ENCODE assay signal across 8 cellular contexts in the genomic region with DNA sequence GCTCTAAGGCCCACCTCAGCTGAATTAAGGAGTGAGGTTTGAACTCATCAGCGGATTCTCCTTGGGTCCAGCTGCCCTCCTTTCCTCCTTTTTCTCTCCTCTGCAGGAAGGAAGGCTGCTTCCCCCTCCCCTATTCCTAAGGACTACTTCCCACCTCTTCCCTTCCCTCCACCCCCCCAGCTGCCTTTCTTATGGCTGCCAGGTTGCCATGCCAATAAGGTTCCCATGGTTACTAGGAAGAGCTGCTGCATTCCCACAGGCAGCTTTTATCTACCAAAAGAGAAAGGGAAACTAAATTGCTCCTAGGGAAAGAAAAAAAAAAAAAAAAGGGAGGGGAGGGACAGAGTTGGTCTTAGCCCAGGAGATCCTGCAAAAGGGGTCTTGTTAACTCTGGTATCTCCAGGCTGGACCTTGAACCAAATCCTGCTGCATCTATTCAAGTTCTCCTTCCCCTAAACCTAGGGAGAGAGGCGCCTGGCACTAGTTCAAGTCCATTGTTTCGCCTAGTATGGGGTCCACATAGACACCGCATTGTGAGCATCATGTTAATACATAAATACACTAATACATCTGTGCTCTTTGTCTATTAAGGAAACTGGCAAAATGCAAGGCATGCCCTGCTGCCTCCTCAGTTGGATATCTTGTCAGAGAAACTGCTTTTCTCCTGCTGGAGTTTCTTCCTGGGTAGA. TPM values are rescaled to one million over a fixed set of nuclear protein-coding genes. Genes with fewer than 3 reads are reported as not detected.
A peak's percentile ranks its signal among the peaks of the same experiment; 100 is the strongest.
DNase-seq lines count a peak whose midpoint lies in the region; ATAC-seq and TF ChIP-seq lines count a peak whose summit lies in the region.

No MANE protein-coding gene starts in this region.

- no peaks in the 10 kb centered on the region for H3K27me3 Mint-ChIP-seq in brain
- no peaks in the 10 kb centered on the region for H3K27me3 Mint-ChIP-seq in CD4-positive, alpha-beta T cell
- H3K27me3 Mint-ChIP-seq in activated CD8-positive, alpha-beta T cell treated with anti-CD3 and anti-CD28 coated beads, Interleukin-2, amount 10 ng/mL, durations not matched to agents 7 days and 5 days (ENCODE audit: low read depth), result no peaks in the 10 kb centered on the region

- peaks cover 47% of the 10 kb centered on the region for H3K4me1 Mint-ChIP-seq in brain
- peaks cover 41% of the 10 kb centered on the region for H3K4me1 Mint-ChIP-seq in CD4-positive, alpha-beta T cell (ENCODE audit: low read depth)
- peaks cover 56% of the 10 kb centered on the region for H3K4me1 Mint-ChIP-seq in activated CD8-positive, alpha-beta T cell treated with anti-CD3 and anti-CD28 coated beads, Interleukin-2, amount 10 ng/mL, durations not matched to agents 7 days and 5 days (ENCODE audit: low read depth)

- TF ChIP-seq CTCF in brain (conservative IDR thresholded peaks at IDR 0.05), result no peak
- no peak for TF ChIP-seq CTCF in CD4-positive, alpha-beta T cell (IDR thresholded peaks at IDR 0.05)

- peak overlapping the region; percentile 65 to 88 (median 83) for H3K4me3 Mint-ChIP-seq in brain
- H3K4me3 Mint-ChIP-seq in CD4-positive, alpha-beta T cell, result no peak overlapping the region
- H3K4me3 Mint-ChIP-seq in activated CD8-positive, alpha-beta T cell treated with anti-CD3 and anti-CD28 coated beads, Interleukin-2, amount 10 ng/mL, durations not matched to agents 7 days and 5 days, result no peak overlapping the region

- H3K9me3 ChIP-seq in CD4-positive, alpha-beta T cell (ENCODE audit: control insufficient read depth, low read length), result no peaks in the 10 kb centered on the region

- H3K27me3 ChIP-seq in CD4-positive, alpha-beta T cell (ENCODE audit: control insufficient read depth, insufficient read depth, low read length), result no peaks in the 10 kb centered on the region

- POLR2A ChIA-PET in CD4-positive, alpha-beta T cell (lab: Charles Lee), result interaction anchor here (1.0 kb wide), 1 partner anchor 52 kb away, joined by 3 read pairs; the partner anchor contains the start of gene EI24
- POLR2A ChIA-PET in activated CD8-positive, alpha-beta T cell treated with anti-CD3 and anti-CD28 coated beads, Interleukin-2, amount 10 ng/mL, durations not matched to agents 7 days and 5 days (lab: Charles Lee), result no interaction called here

- peak overlapping the region; percentile 92 to 100 (median 97) for H3K27ac Mint-ChIP-seq in brain
- H3K27ac Mint-ChIP-seq in CD4-positive, alpha-beta T cell, result no peak overlapping the region
- H3K27ac Mint-ChIP-seq in activated CD8-positive, alpha-beta T cell treated with anti-CD3 and anti-CD28 coated beads, Interleukin-2, amount 10 ng/mL, durations not matched to agents 7 days and 5 days, result no peak overlapping the region

- intact Hi-C loops in CD4-positive, alpha-beta T cell (cut with DNase I, micrococcal nuclease), result no loop called here

- no peak for ATAC-seq in HG02571 (IDR thresholded peaks at IDR 0.05; ENCODE audit: unreplicated experiment)
- ATAC-seq in CD4-positive, alpha-beta T cell (ENCODE audit: poor library complexity), result no peak
- no peak for ATAC-seq in activated CD8-positive, alpha-beta T cell treated with anti-CD3 and anti-CD28 coated beads, Interleukin-2, amount 10 ng/mL, durations not matched to agents 7 days and 5 days

- CTCF ChIA-PET in CD4-positive, alpha-beta T cell (lab: Charles Lee), result no interaction called here
- CTCF ChIA-PET in activated CD8-positive, alpha-beta T cell treated with anti-CD3 and anti-CD28 coated beads, Interleukin-2, amount 10 ng/mL, durations not matched to agents 7 days and 5 days (lab: Charles Lee), result no interaction called here

- peaks cover 0 to 5% (median 4%) of the 10 kb centered on the region in 5 experiments for H3K9me3 Mint-ChIP-seq in brain
- no peaks in the 10 kb centered on the region for H3K9me3 Mint-ChIP-seq in CD4-positive, alpha-beta T cell
- H3K9me3 Mint-ChIP-seq in activated CD8-positive, alpha-beta T cell treated with anti-CD3 and anti-CD28 coated beads, Interleukin-2, amount 10 ng/mL, durations not matched to agents 7 days and 5 days (ENCODE audit: insufficient read depth), result no peaks in the 10 kb centered on the region

- peak; percentile 90 for DNase-seq in Ammon's horn (ENCODE audit: low spot score)
- DNase-seq in LHCN-M2 (ENCODE audit: low read depth), result peak; percentile 75
- DNase-seq in kidney tubule cell (ENCODE audit: low spot score), result peak; percentile 64
- no peak for DNase-seq in CD4-positive, alpha-beta T cell
- DNase-seq in activated CD8-positive, alpha-beta T cell treated with anti-CD3 and anti-CD28 coated beads, Interleukin-2, amount 10 ng/mL, durations not matched to agents 7 days and 5 days, result no peak
- no peak for DNase-seq in NOMO-1 (lab: John Stamatoyannopoulos, UW; ENCODE audit: unreplicated experiment in 2 of 2)

- H3K36me3 Mint-ChIP-seq in brain, result no peaks in the 10 kb centered on the region
- H3K36me3 Mint-ChIP-seq in CD4-positive, alpha-beta T cell (ENCODE audit: low read depth), result no peaks in the 10 kb centered on the region
- peaks cover 14% of the 10 kb centered on the region for H3K36me3 Mint-ChIP-seq in activated CD8-positive, alpha-beta T cell treated with anti-CD3 and anti-CD28 coated beads, Interleukin-2, amount 10 ng/mL, durations not matched to agents 7 days and 5 days (ENCODE audit: low read depth)

- no peak overlapping the region for H3K27ac ChIP-seq in CD4-positive, alpha-beta T cell (ENCODE audit: low read depth, low read length)

RNA-seq across cellular contexts. Expression of gene FEZ1, which starts 21.2 kb away (rescaled TPM):
- 1.0 and 1.3 TPM in 2 replicates for total RNA-seq in LHCN-M2 (2014; rRNA removed)
- polyA plus RNA-seq in LHCN-M2 (2012), result 1.5 TPM
- 288 TPM for polyA plus RNA-seq in brain (ENCODE audit: insufficient read depth, low read depth, low replicate concordance)
- total RNA-seq in CD4-positive, alpha-beta T cell, result not detected
- total RNA-seq in activated CD8-positive, alpha-beta T cell treated with anti-CD3 and anti-CD28 coated beads, Interleukin-2, amount 10 ng/mL, durations not matched to agents 7 days and 5 days, result 1 to 10 TPM in 1 of 2 experiments, under 1 TPM in 1; 0.92 to 1.2 TPM

RNA-seq across cellular contexts. Expression of gene EI24, which starts 52.0 kb away (rescaled TPM):
- total RNA-seq in LHCN-M2 (2014; rRNA removed), result 88.4 and 100 TPM in 2 replicates
- polyA plus RNA-seq in LHCN-M2 (2012), result 77.2 TPM
- 95.0 TPM for polyA plus RNA-seq in brain (ENCODE audit: insufficient read depth, low read depth, low replicate concordance)
- total RNA-seq in CD4-positive, alpha-beta T cell, result 10 to 100 TPM; 21.0 to 22.8 TPM
- total RNA-seq in activated CD8-positive, alpha-beta T cell treated with anti-CD3 and anti-CD28 coated beads, Interleukin-2, amount 10 ng/mL, durations not matched to agents 7 days and 5 days, result 10 to 100 TPM; 45.8 to 46.2 TPM

Comparison
In these comparisons a context has a peak if more than half of its experiments do, and no peak if none do; other contexts are left out.
1. DNase-seq: peak in Ammon's horn (single experiment), LHCN-M2 (single experiment) and kidney tubule cell (single experiment); none in CD4-positive, alpha-beta T cell (0 of 10), activated CD8-positive, alpha-beta T cell treated with anti-CD3 and anti-CD28 coated beads, Interleukin-2, amount 10 ng/mL, durations not matched to agents 7 days and 5 days (single experiment) and NOMO-1 (0 of 2).
2. H3K27ac Mint-ChIP-seq: peak in brain (5 of 5); none in CD4-positive, alpha-beta T cell (single experiment) and activated CD8-positive, alpha-beta T cell treated with anti-CD3 and anti-CD28 coated beads, Interleukin-2, amount 10 ng/mL, durations not matched to agents 7 days and 5 days (single experiment).
3. H3K4me3 Mint-ChIP-seq: peak in brain (5 of 5); none in CD4-positive, alpha-beta T cell (single experiment) and activated CD8-positive, alpha-beta T cell treated with anti-CD3 and anti-CD28 coated beads, Interleukin-2, amount 10 ng/mL, durations not matched to agents 7 days and 5 days (single experiment).